ENCODE assay signal across 8 cellular contexts in genomic region chr19:35828694-35829301, GRCh38. TPM values are rescaled to one million over a fixed set of nuclear protein-coding genes. Genes with fewer than 3 reads are reported as not detected.
A peak's percentile ranks its signal among the peaks of the same experiment; 100 is the strongest.
DNase-seq lines count a peak whose midpoint lies in the region; ATAC-seq, FAIRE-seq and TF ChIP-seq lines count a peak whose summit lies in the region.

No MANE protein-coding gene starts in this region.

- H3K9me3 ChIP-seq in GM23248 (ENCODE audit: low read depth) (no peaks in the 10 kb centered on the region), keratinocyte (ENCODE audit: control insufficient read depth, low read depth, low read length) (no peaks in the 10 kb centered on the region)

- dilution Hi-C loops in keratinocyte (cut with MboI; ENCODE audit: extremely low pct_ligation_motif_present, low sequenced_read_pairs) = no loop called here

- H3K9me2 ChIP-seq in GM23248 (ENCODE audit: insufficient read depth) = no peaks in the 10 kb centered on the region

- H3K36me3 ChIP-seq in GM23248 (ENCODE audit: low read depth) = no peaks in the 10 kb centered on the region
- H3K36me3 ChIP-seq in keratinocyte (ENCODE audit: control insufficient read depth in 2 of 2, extremely low read depth in 1 of 2, insufficient read depth in 2 of 2, low read length in 2 of 2) = no peaks in the 10 kb centered on the region

- DNase-seq in GM23248 = peak; percentile 78
- DNase-seq in SK-MEL-5 (ENCODE audit: low read depth, low spot score) = peak; percentile 66
- peak; percentile 87 for DNase-seq in astrocyte of the hippocampus (ENCODE audit: low read depth, low spot score)
- no peak for DNase-seq in keratinocyte (ENCODE audit: low read depth, low spot score)
- DNase-seq in stimulated activated CD4-positive, alpha-beta T cell treated with anti-CD3 and anti-CD28 coated beads, TNF-alpha, amount 100 ng/mL, for 24 hours (ENCODE audit: low read depth in 3 of 3) = peak in 2 of 3 experiments; percentile 11 to 50
- DNase-seq in middle frontal gyrus (ENCODE audit: extremely low spot score, low spot score) = no peak
- DNase-seq in NCI-H82 treated with DMSO at 0.1 percent for 48 hours (lab: John Stamatoyannopoulos, UW; ENCODE audit: unreplicated experiment) = no peak

- H3K27ac ChIP-seq in GM23248 (no peak overlapping the region), keratinocyte (ENCODE audit: control insufficient read depth, insufficient read depth, low read length) (no peak overlapping the region)

- ATAC-seq in HG02642 (IDR thresholded peaks at IDR 0.05; ENCODE audit: poor library complexity, unreplicated experiment) = no peak

- H3K9ac ChIP-seq in GM23248 (no peak overlapping the region), keratinocyte (ENCODE audit: control insufficient read depth, extremely low read depth, insufficient read depth, low read length) (no peak overlapping the region)

- peak; percentile 26 for FAIRE-seq in keratinocyte (lab: Jason Lieb, UNC)

- H3K79me2 ChIP-seq in GM23248 (ENCODE audit: insufficient read depth) (no peaks in the 10 kb centered on the region), keratinocyte (ENCODE audit: control insufficient read depth, insufficient read depth, low read length) (no peaks in the 10 kb centered on the region)

- H2AFZ ChIP-seq in GM23248 (no peak overlapping the region), keratinocyte (ENCODE audit: control insufficient read depth, low read length) (no peak overlapping the region)

- peaks cover 12% of the 10 kb centered on the region; the same call in 1 of the 2 replicates for H3K27me3 ChIP-seq in GM23248 (replicated peaks; ENCODE audit: insufficient read depth)
- no peaks in the 10 kb centered on the region for H3K27me3 ChIP-seq in keratinocyte (ENCODE audit: control insufficient read depth, extremely low read depth, insufficient read depth, low read length)

- no peak for TF ChIP-seq CTCF in keratinocyte (optimal IDR thresholded peaks at IDR 0.05 in 1 of 3, IDR thresholded peaks at IDR 0.05 in 1 of 3, conservative IDR thresholded peaks at IDR 0.05 in 1 of 3; ENCODE audit: extremely low read depth in 1 of 3, insufficient read depth in 2 of 3, low read length in 3 of 3)

- H4K20me1 ChIP-seq in GM23248 (ENCODE audit: insufficient read depth) (no peaks in the 10 kb centered on the region), keratinocyte (ENCODE audit: control insufficient read depth, extremely low read depth, insufficient read depth, low read length) (no peaks in the 10 kb centered on the region)

- WGBS in GM23248 (ENCODE audit: low coverage in 1 of 2, low lambda C conversion rate in 2 of 2, missing lambda C conversion rate in 2 of 2), 2 experiments = 13 to 14% methylated on average over 12 of the region's 12 CpGs

- H3K4me2 ChIP-seq in GM23248 (ENCODE audit: unreplicated experiment) (no peak overlapping the region), keratinocyte (ENCODE audit: control insufficient read depth, extremely low read depth, insufficient read depth, low read depth, low read length) (no peak overlapping the region)

- in situ Hi-C loops in GM23248 (cut with MboI) (no loop called here), SK-MEL-5 (cut with HindIII; ENCODE audit: low pct_unique_long_range_greater_than_20kb, low sequenced_read_pairs) (no loop called here)

- H3K9me1 ChIP-seq in keratinocyte (ENCODE audit: control insufficient read depth, extremely low read depth, insufficient read depth, low read length) = no peaks in the 10 kb centered on the region

- H3F3A ChIP-seq in GM23248 (ENCODE audit: insufficient read depth) = no peaks in the 10 kb centered on the region

- H3K4me3 ChIP-seq in GM23248 (no peak overlapping the region), keratinocyte (ENCODE audit: control insufficient read depth in 2 of 3, extremely low read depth in 1 of 3, insufficient read depth in 2 of 3, low read depth in 1 of 3, low read length in 3 of 3) (no peak overlapping the region)

- H3K4me1 ChIP-seq in GM23248 (ENCODE audit: insufficient read depth) (no peaks in the 10 kb centered on the region), keratinocyte (ENCODE audit: control insufficient read depth, extremely low read depth, insufficient read depth, low read length) (no peaks in the 10 kb centered on the region)

RNA-seq across cellular contexts. Expression of gene PRODH2, which starts 16.2 kb away (rescaled TPM):
- not detected in 2 replicates for total RNA-seq in GM23248 (2014; rRNA removed; shearing (Covaris generic))
- polyA plus RNA-seq in GM23248 (2016; fragmentation: Nextera tagmentation; extraction: Ambion mirVana) = not detected in 2 replicates
- not detected in 2 replicates for total RNA-seq in SK-MEL-5 (2014; rRNA removed; shearing (Covaris generic))
- polyA plus RNA-seq in SK-MEL-5 (2015; cell fraction: cytosol; rRNA removed) = not detected in 2 replicates
- not detected in 2 replicates for polyA plus RNA-seq in SK-MEL-5 (2015; cell fraction: nucleus; rRNA removed)
- polyA plus RNA-seq in keratinocyte = not detected in 3 replicates
- polyA plus RNA-seq in keratinocyte (2011; ENCODE audit: low read depth) = not detected
- polyA plus RNA-seq in keratinocyte (2011; cell fraction: cytosol; rRNA removed) = not detected in 2 replicates
- not detected in 2 replicates for polyA plus RNA-seq in keratinocyte (2011; cell fraction: nucleus; rRNA removed)
- not detected in 2 replicates for polyA plus RNA-seq in keratinocyte (2012; ENCODE audit: low replicate concordance)
- polyA minus RNA-seq in keratinocyte = not detected in 3 replicates
- polyA minus RNA-seq in keratinocyte (2011; cell fraction: cytosol; rRNA and poly(A)+ RNA removed) = not detected
- polyA minus RNA-seq in keratinocyte (2011; cell fraction: nucleus; rRNA and poly(A)+ RNA removed) = not detected in 2 replicates

RNA-seq across cellular contexts. Expression of gene NPHS1, which starts 23.5 kb away (rescaled TPM):
- not detected in 2 replicates for total RNA-seq in GM23248 (2014; rRNA removed; shearing (Covaris generic))
- polyA plus RNA-seq in GM23248 (2016; fragmentation: Nextera tagmentation; extraction: Ambion mirVana) = not detected in 2 replicates
- not detected in 2 replicates for total RNA-seq in SK-MEL-5 (2014; rRNA removed; shearing (Covaris generic))
- polyA plus RNA-seq in SK-MEL-5 (2015; cell fraction: cytosol; rRNA removed) = 0.07 TPM in 1 of 2 replicates, not detected in the other
- 0.14 TPM in 1 of 2 replicates, not detected in the other for polyA plus RNA-seq in SK-MEL-5 (2015; cell fraction: nucleus; rRNA removed)
- polyA plus RNA-seq in keratinocyte = not detected in 3 replicates
- not detected for polyA plus RNA-seq in keratinocyte (2011; ENCODE audit: low read depth)
- not detected in 2 replicates for polyA plus RNA-seq in keratinocyte (2011; cell fraction: cytosol; rRNA removed)
- not detected in 2 replicates for polyA plus RNA-seq in keratinocyte (2011; cell fraction: nucleus; rRNA removed)
- not detected in 2 replicates for polyA plus RNA-seq in keratinocyte (2012; ENCODE audit: low replicate concordance)
- polyA minus RNA-seq in keratinocyte = not detected in 3 replicates
- not detected for polyA minus RNA-seq in keratinocyte (2011; cell fraction: cytosol; rRNA and poly(A)+ RNA removed)
- polyA minus RNA-seq in keratinocyte (2011; cell fraction: nucleus; rRNA and poly(A)+ RNA removed) = not detected in 2 replicates

RNA-seq across cellular contexts. Expression of gene KIRREL2, which starts 27.9 kb away (rescaled TPM):
- not detected in 2 replicates for total RNA-seq in GM23248 (2014; rRNA removed; shearing (Covaris generic))
- polyA plus RNA-seq in GM23248 (2016; fragmentation: Nextera tagmentation; extraction: Ambion mirVana) (not detected in 2 replicates), keratinocyte (0.02 TPM in 1 of 3 replicates, not detected in the others)
- 1.7 and 2.4 TPM in 2 replicates for total RNA-seq in SK-MEL-5 (2014; rRNA removed; shearing (Covaris generic))
- polyA plus RNA-seq in SK-MEL-5 (2015; cell fraction: cytosol; rRNA removed) = 2.0 TPM in 2 replicates
- 0.39 and 0.89 TPM in 2 replicates for polyA plus RNA-seq in SK-MEL-5 (2015; cell fraction: nucleus; rRNA removed)
- polyA plus RNA-seq in keratinocyte (2011; ENCODE audit: low read depth) = not detected
- polyA plus RNA-seq in keratinocyte (2011; cell fraction: cytosol; rRNA removed) = not detected in 2 replicates
- polyA plus RNA-seq in keratinocyte (2011; cell fraction: nucleus; rRNA removed) = 0.05 TPM in 1 of 2 replicates, not detected in the other
- polyA plus RNA-seq in keratinocyte (2012; ENCODE audit: low replicate concordance) = 0.03 TPM in 1 of 2 replicates, not detected in the other
- polyA minus RNA-seq in keratinocyte = not detected in 3 replicates
- polyA minus RNA-seq in keratinocyte (2011; cell fraction: cytosol; rRNA and poly(A)+ RNA removed) = not detected
- polyA minus RNA-seq in keratinocyte (2011; cell fraction: nucleus; rRNA and poly(A)+ RNA removed) = not detected in 2 replicates

RNA-seq across cellular contexts. Expression of gene APLP1, which starts 39.6 kb away (rescaled TPM):
- 10.6 and 20.4 TPM in 2 replicates for total RNA-seq in GM23248 (2014; rRNA removed; shearing (Covaris generic))
- polyA plus RNA-seq in GM23248 (2016; fragmentation: Nextera tagmentation; extraction: Ambion mirVana) = 16.7 and 16.8 TPM in 2 replicates
- 9.2 and 13.5 TPM in 2 replicates for total RNA-seq in SK-MEL-5 (2014; rRNA removed; shearing (Covaris generic))
- polyA plus RNA-seq in SK-MEL-5 (2015; cell fraction: cytosol; rRNA removed) = 35.6 and 55.6 TPM in 2 replicates
- 12.0 and 12.6 TPM in 2 replicates for polyA plus RNA-seq in SK-MEL-5 (2015; cell fraction: nucleus; rRNA removed)
- 0.50 to 0.95 TPM (median 0.66 TPM) in 3 replicates for polyA plus RNA-seq in keratinocyte
- not detected for polyA plus RNA-seq in keratinocyte (2011; ENCODE audit: low read depth)
- 0.23 and 0.26 TPM in 2 replicates for polyA plus RNA-seq in keratinocyte (2011; cell fraction: cytosol; rRNA removed)
- 0.68 and 1.3 TPM in 2 replicates for polyA plus RNA-seq in keratinocyte (2011; cell fraction: nucleus; rRNA removed)
- 0.35 and 0.56 TPM in 2 replicates for polyA plus RNA-seq in keratinocyte (2012; ENCODE audit: low replicate concordance)
- 0.32 to 2.8 TPM (median 0.53 TPM) in 3 replicates for polyA minus RNA-seq in keratinocyte
- polyA minus RNA-seq in keratinocyte (2011; cell fraction: cytosol; rRNA and poly(A)+ RNA removed) = not detected
- 0.42 and 1.1 TPM in 2 replicates for polyA minus RNA-seq in keratinocyte (2011; cell fraction: nucleus; rRNA and poly(A)+ RNA removed)

RNA-seq across cellular contexts. Expression of gene ARHGAP33, which starts 53.4 kb away (rescaled TPM):
- total RNA-seq in GM23248 (2014; rRNA removed; shearing (Covaris generic)) = 2.0 and 24.9 TPM in 2 replicates
- polyA plus RNA-seq in GM23248 (2016; fragmentation: Nextera tagmentation; extraction: Ambion mirVana) (1.1 and 1.9 TPM in 2 replicates), keratinocyte (0.23 to 0.93 TPM (median 0.49 TPM) in 3 replicates)
- total RNA-seq in SK-MEL-5 (2014; rRNA removed; shearing (Covaris generic)) = 0.83 and 0.87 TPM in 2 replicates
- polyA plus RNA-seq in SK-MEL-5 (2015; cell fraction: cytosol; rRNA removed) = 4.2 and 9.4 TPM in 2 replicates
- polyA plus RNA-seq in SK-MEL-5 (2015; cell fraction: nucleus; rRNA removed) = 21.9 and 33.9 TPM in 2 replicates
- not detected for polyA plus RNA-seq in keratinocyte (2011; ENCODE audit: low read depth)
- polyA plus RNA-seq in keratinocyte (2011; cell fraction: cytosol; rRNA removed) = 0.17 and 0.23 TPM in 2 replicates
- polyA plus RNA-seq in keratinocyte (2011; cell fraction: nucleus; rRNA removed) = 2.0 and 3.7 TPM in 2 replicates
- polyA plus RNA-seq in keratinocyte (2012; ENCODE audit: low replicate concordance) = 0.24 and 2.0 TPM in 2 replicates
- polyA minus RNA-seq in keratinocyte = 0.36 to 3.4 TPM (median 0.90 TPM) in 3 replicates
- polyA minus RNA-seq in keratinocyte (2011; cell fraction: cytosol; rRNA and poly(A)+ RNA removed) = 1.3 TPM
- 1.6 and 2.0 TPM in 2 replicates for polyA minus RNA-seq in keratinocyte (2011; cell fraction: nucleus; rRNA and poly(A)+ RNA removed)

Comparison
In these comparisons a context has a peak if more than half of its experiments do, and no peak if none do; other contexts are left out.
1. DNase-seq: peak in GM23248 (single experiment), SK-MEL-5 (single experiment), astrocyte of the hippocampus (single experiment) and stimulated activated CD4-positive, alpha-beta T cell treated with anti-CD3 and anti-CD28 coated beads, TNF-alpha, amount 100 ng/mL, for 24 hours (2 of 3); none in keratinocyte (single experiment), middle frontal gyrus (single experiment) and NCI-H82 treated with DMSO at 0.1 percent for 48 hours (single experiment).